ENCODE assay signal across 1 cellular context in the genomic region with DNA sequence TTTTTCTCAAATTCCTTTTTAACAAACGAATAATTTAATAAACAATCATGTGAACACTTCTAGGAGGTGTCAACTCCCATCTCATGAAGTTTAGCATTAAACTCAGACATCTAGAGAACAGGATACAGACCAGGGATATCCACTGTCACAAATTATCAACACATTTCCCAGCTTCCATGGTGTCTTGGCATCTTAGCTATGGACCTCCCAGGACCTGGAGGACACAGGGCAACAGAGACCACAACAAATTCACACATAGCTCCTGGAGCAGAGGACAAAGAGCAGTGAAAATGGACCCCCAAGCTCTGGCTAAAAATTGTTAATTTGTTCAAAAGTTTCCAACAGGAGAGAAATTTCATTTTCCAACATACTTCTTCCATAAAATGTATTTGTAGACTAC.
TF ChIP-seq lines count a peak whose summit lies in the region.

No MANE protein-coding gene starts in this region.

TF ChIP-seq in WTC11, 78 proteins besides CTCF, POLR2A, EP300 and RAD21 (continued from another document):
- TF ChIP-seq, protein P1, sequence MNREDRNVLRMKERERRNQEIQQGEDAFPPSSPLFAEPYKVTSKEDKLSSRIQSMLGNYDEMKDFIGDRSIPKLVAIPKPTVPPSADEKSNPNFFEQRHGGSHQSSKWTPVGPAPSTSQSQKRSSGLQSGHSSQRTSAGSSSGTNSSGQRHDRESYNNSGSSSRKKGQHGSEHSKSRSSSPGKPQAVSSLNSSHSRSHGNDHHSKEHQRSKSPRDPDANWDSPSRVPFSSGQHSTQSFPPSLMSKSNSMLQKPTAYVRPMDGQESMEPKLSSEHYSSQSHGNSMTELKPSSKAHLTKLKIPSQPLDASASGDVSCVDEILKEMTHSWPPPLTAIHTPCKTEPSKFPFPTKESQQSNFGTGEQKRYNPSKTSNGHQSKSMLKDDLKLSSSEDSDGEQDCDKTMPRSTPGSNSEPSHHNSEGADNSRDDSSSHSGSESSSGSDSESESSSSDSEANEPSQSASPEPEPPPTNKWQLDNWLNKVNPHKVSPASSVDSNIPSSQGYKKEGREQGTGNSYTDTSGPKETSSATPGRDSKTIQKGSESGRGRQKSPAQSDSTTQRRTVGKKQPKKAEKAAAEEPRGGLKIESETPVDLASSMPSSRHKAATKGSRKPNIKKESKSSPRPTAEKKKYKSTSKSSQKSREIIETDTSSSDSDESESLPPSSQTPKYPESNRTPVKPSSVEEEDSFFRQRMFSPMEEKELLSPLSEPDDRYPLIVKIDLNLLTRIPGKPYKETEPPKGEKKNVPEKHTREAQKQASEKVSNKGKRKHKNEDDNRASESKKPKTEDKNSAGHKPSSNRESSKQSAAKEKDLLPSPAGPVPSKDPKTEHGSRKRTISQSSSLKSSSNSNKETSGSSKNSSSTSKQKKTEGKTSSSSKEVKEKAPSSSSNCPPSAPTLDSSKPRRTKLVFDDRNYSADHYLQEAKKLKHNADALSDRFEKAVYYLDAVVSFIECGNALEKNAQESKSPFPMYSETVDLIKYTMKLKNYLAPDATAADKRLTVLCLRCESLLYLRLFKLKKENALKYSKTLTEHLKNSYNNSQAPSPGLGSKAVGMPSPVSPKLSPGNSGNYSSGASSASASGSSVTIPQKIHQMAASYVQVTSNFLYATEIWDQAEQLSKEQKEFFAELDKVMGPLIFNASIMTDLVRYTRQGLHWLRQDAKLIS (CRISPR knock-in tag; IDR thresholded peaks at IDR 0.05; ENCODE audit: borderline replicate concordance) = no peak
- no peak for TF ChIP-seq ZNF317 (CRISPR knock-in tag; IDR thresholded peaks at IDR 0.05; ENCODE audit: borderline replicate concordance, low read depth)
- TF ChIP-seq, protein P2, sequence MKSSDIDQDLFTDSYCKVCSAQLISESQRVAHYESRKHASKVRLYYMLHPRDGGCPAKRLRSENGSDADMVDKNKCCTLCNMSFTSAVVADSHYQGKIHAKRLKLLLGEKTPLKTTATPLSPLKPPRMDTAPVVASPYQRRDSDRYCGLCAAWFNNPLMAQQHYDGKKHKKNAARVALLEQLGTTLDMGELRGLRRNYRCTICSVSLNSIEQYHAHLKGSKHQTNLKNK (CRISPR knock-in tag; IDR thresholded peaks at IDR 0.05) = no peak
